ENCODE assay signal across 14 cellular contexts in genomic region chrY:17277056-17277455, GRCh38.
DNase-seq lines count a peak whose midpoint lies in the region; ATAC-seq and TF ChIP-seq lines count a peak whose summit lies in the region.
"Had no signal": no experiment of that assay in that cellular context is flagged by ENCODE, and none has a peak within 500 bp of the region (broad histone marks: within the 10 kb centered on the region; RNA-seq: fewer than 3 reads in every experiment).

No MANE protein-coding gene starts in this region.

- no peaks in the 10 kb centered on the region for H3K4me1 Mint-ChIP-seq in activated CD4-positive, alpha-beta T cell treated with anti-CD3 and anti-CD28 coated beads for 36 hours
- H3K4me1 Mint-ChIP-seq in activated CD8-positive, alpha-beta T cell treated with anti-CD3 and anti-CD28 coated beads, Interleukin-2, amount 10 ng/mL, durations not matched to agents 7 days and 5 days (ENCODE audit: low read depth): no peaks in the 10 kb centered on the region
- no peaks in the 10 kb centered on the region for H3K4me1 Mint-ChIP-seq in activated CD8-positive, alpha-beta T cell treated with anti-CD3 and anti-CD28 coated beads for 36 hours (ENCODE audit: low read depth)
- H3K4me1 Mint-ChIP-seq: CD4-positive, CD25-positive, alpha-beta regulatory T cell had no signal

- no peak for TF ChIP-seq CTCF in activated CD8-positive, alpha-beta T cell treated with anti-CD3 and anti-CD28 coated beads for 36 hours (IDR thresholded peaks at IDR 0.05)
- no peak for TF ChIP-seq CTCF in epithelial cell of esophagus (IDR thresholded peaks at IDR 0.05; ENCODE audit: insufficient read depth, low read depth, low read length, missing control alignments)

- H3K4me3 ChIP-seq in MG63 (no peak overlapping the region), epithelial cell of esophagus (ENCODE audit: low read length) (no peak overlapping the region)
- H3K4me3 ChIP-seq: BLaER1 treated with 17β-estradiol and CSF1 and Interleukin-3, amounts not matched to agents 10 nM and 100 nM had no signal

- no peaks in the 10 kb centered on the region for H3K9me3 ChIP-seq in MG63
- H3K9me3 ChIP-seq: BLaER1 treated with 17β-estradiol and CSF1 and Interleukin-3, amounts not matched to agents 10 nM and 100 nM had no signal

- H3K4me3 Mint-ChIP-seq in activated CD4-positive, alpha-beta T cell treated with anti-CD3 and anti-CD28 coated beads for 36 hours: no peak overlapping the region
- H3K4me3 Mint-ChIP-seq in activated CD8-positive, alpha-beta T cell treated with anti-CD3 and anti-CD28 coated beads, Interleukin-2, amount 10 ng/mL, durations not matched to agents 7 days and 5 days: no peak overlapping the region
- no peak overlapping the region for H3K4me3 Mint-ChIP-seq in activated CD8-positive, alpha-beta T cell treated with anti-CD3 and anti-CD28 coated beads for 36 hours
- H3K4me3 Mint-ChIP-seq: CD4-positive, CD25-positive, alpha-beta regulatory T cell; HFFc6 had no signal

- ATAC-seq in activated CD4-positive, alpha-beta T cell treated with anti-CD3 and anti-CD28 coated beads for 36 hours: peak; percentile 42
- ATAC-seq in activated CD8-positive, alpha-beta T cell treated with anti-CD3 and anti-CD28 coated beads, Interleukin-2, amount 10 ng/mL, durations not matched to agents 7 days and 5 days: no peak
- ATAC-seq in activated CD8-positive, alpha-beta T cell treated with anti-CD3 and anti-CD28 coated beads for 36 hours: no peak

- no peaks in the 10 kb centered on the region for H3K27me3 Mint-ChIP-seq in activated CD4-positive, alpha-beta T cell treated with anti-CD3 and anti-CD28 coated beads for 36 hours
- no peaks in the 10 kb centered on the region for H3K27me3 Mint-ChIP-seq in activated CD8-positive, alpha-beta T cell treated with anti-CD3 and anti-CD28 coated beads, Interleukin-2, amount 10 ng/mL, durations not matched to agents 7 days and 5 days (ENCODE audit: low read depth)
- H3K27me3 Mint-ChIP-seq in activated CD8-positive, alpha-beta T cell treated with anti-CD3 and anti-CD28 coated beads for 36 hours: no peaks in the 10 kb centered on the region
- H3K27me3 Mint-ChIP-seq: CD4-positive, CD25-positive, alpha-beta regulatory T cell had no signal

- no peaks in the 10 kb centered on the region for H3K9me3 Mint-ChIP-seq in activated CD4-positive, alpha-beta T cell treated with anti-CD3 and anti-CD28 coated beads for 36 hours (ENCODE audit: low read depth)
- H3K9me3 Mint-ChIP-seq in activated CD8-positive, alpha-beta T cell treated with anti-CD3 and anti-CD28 coated beads, Interleukin-2, amount 10 ng/mL, durations not matched to agents 7 days and 5 days (ENCODE audit: insufficient read depth): no peaks in the 10 kb centered on the region
- H3K9me3 Mint-ChIP-seq in activated CD8-positive, alpha-beta T cell treated with anti-CD3 and anti-CD28 coated beads for 36 hours: no peaks in the 10 kb centered on the region
- H3K9me3 Mint-ChIP-seq: CD4-positive, CD25-positive, alpha-beta regulatory T cell; HFFc6 had no signal

- H3K27ac Mint-ChIP-seq in activated CD4-positive, alpha-beta T cell treated with anti-CD3 and anti-CD28 coated beads for 36 hours: no peak overlapping the region
- no peak overlapping the region for H3K27ac Mint-ChIP-seq in activated CD8-positive, alpha-beta T cell treated with anti-CD3 and anti-CD28 coated beads, Interleukin-2, amount 10 ng/mL, durations not matched to agents 7 days and 5 days
- no peak overlapping the region for H3K27ac Mint-ChIP-seq in activated CD8-positive, alpha-beta T cell treated with anti-CD3 and anti-CD28 coated beads for 36 hours
- H3K27ac Mint-ChIP-seq: CD4-positive, CD25-positive, alpha-beta regulatory T cell; HFFc6 had no signal

- CTCF ChIA-PET in activated CD4-positive, alpha-beta T cell treated with anti-CD3 and anti-CD28 coated beads for 36 hours (lab: Charles Lee): no interaction called here
- CTCF ChIA-PET in activated CD8-positive, alpha-beta T cell treated with anti-CD3 and anti-CD28 coated beads, Interleukin-2, amount 10 ng/mL, durations not matched to agents 7 days and 5 days (lab: Charles Lee): no interaction called here
- CTCF ChIA-PET in activated CD8-positive, alpha-beta T cell treated with anti-CD3 and anti-CD28 coated beads for 36 hours (lab: Charles Lee): no interaction called here

- H3K27me3 ChIP-seq in MG63: no peaks in the 10 kb centered on the region
- H3K27me3 ChIP-seq: BLaER1 treated with 17β-estradiol and CSF1 and Interleukin-3, amounts not matched to agents 10 nM and 100 nM had no signal

- intact Hi-C loops in activated CD4-positive, alpha-beta T cell treated with anti-CD3 and anti-CD28 coated beads for 36 hours (cut with DNase I, micrococcal nuclease): no loop called here
- intact Hi-C loops in activated CD8-positive, alpha-beta T cell treated with anti-CD3 and anti-CD28 coated beads for 36 hours (cut with micrococcal nuclease): no loop called here

- no peaks in the 10 kb centered on the region for H3K36me3 Mint-ChIP-seq in activated CD4-positive, alpha-beta T cell treated with anti-CD3 and anti-CD28 coated beads for 36 hours (ENCODE audit: low read depth)
- no peaks in the 10 kb centered on the region for H3K36me3 Mint-ChIP-seq in activated CD8-positive, alpha-beta T cell treated with anti-CD3 and anti-CD28 coated beads, Interleukin-2, amount 10 ng/mL, durations not matched to agents 7 days and 5 days (ENCODE audit: low read depth)
- H3K36me3 Mint-ChIP-seq in activated CD8-positive, alpha-beta T cell treated with anti-CD3 and anti-CD28 coated beads for 36 hours (ENCODE audit: low read depth): no peaks in the 10 kb centered on the region
- H3K36me3 Mint-ChIP-seq: CD4-positive, CD25-positive, alpha-beta regulatory T cell had no signal

- H3K36me3 ChIP-seq in MG63: no peaks in the 10 kb centered on the region
- H3K36me3 ChIP-seq: BLaER1 treated with 17β-estradiol and CSF1 and Interleukin-3, amounts not matched to agents 10 nM and 100 nM had no signal

- DNase-seq in activated CD4-positive, alpha-beta T cell treated with anti-CD3 and anti-CD28 coated beads for 36 hours: peak; percentile 12
- DNase-seq in activated CD4-positive, alpha-beta T cell treated with anti-CD3 and anti-CD28 coated beads, Interleukin-2, amount 50 U/mL, for 4 hours: no peak
- peak; percentile 19 for DNase-seq in activated CD8-positive, alpha-beta T cell treated with anti-CD3 and anti-CD28 coated beads, Interleukin-2, amount 10 ng/mL, durations not matched to agents 7 days and 5 days
- no peak for DNase-seq in activated CD8-positive, alpha-beta T cell treated with anti-CD3 and anti-CD28 coated beads for 36 hours
- DNase-seq in MG63 (peak; percentile 1), epithelial cell of esophagus (ENCODE audit: low read depth) (peak; percentile 1), AG08396 (ENCODE audit: low spot score) (no peak), pons (ENCODE audit: low spot score) (no peak)
- DNase-seq: 8988T; CD4-positive, CD25-positive, alpha-beta regulatory T cell; DMS53; HCEC 1CT; HFFc6 had no signal

- POLR2A ChIA-PET in activated CD4-positive, alpha-beta T cell treated with anti-CD3 and anti-CD28 coated beads for 36 hours (lab: Charles Lee): no interaction called here
- POLR2A ChIA-PET in activated CD8-positive, alpha-beta T cell treated with anti-CD3 and anti-CD28 coated beads, Interleukin-2, amount 10 ng/mL, durations not matched to agents 7 days and 5 days (lab: Charles Lee): no interaction called here
- POLR2A ChIA-PET in activated CD8-positive, alpha-beta T cell treated with anti-CD3 and anti-CD28 coated beads for 36 hours (lab: Charles Lee): no interaction called here

Comparison
In these comparisons a context has a peak if more than half of its experiments do, and no peak if none do; other contexts are left out.
1. DNase-seq: peak in activated CD4-positive, alpha-beta T cell treated with anti-CD3 and anti-CD28 coated beads for 36 hours (single experiment), activated CD8-positive, alpha-beta T cell treated with anti-CD3 and anti-CD28 coated beads, Interleukin-2, amount 10 ng/mL, durations not matched to agents 7 days and 5 days (single experiment), MG63 (single experiment) and epithelial cell of esophagus (single experiment); none in activated CD4-positive, alpha-beta T cell treated with anti-CD3 and anti-CD28 coated beads, Interleukin-2, amount 50 U/mL, for 4 hours (0 of 2), activated CD8-positive, alpha-beta T cell treated with anti-CD3 and anti-CD28 coated beads for 36 hours (single experiment), AG08396 (single experiment) and pons (single experiment).